ENCODE assay signal across 21 cellular contexts in genomic region chr4:67685532-67685859, GRCh38. TPM values are rescaled to one million over a fixed set of nuclear protein-coding genes. Genes with fewer than 3 reads are reported as not detected.
DNase-seq lines count a peak whose midpoint lies in the region; ATAC-seq lines count a peak whose summit lies in the region.
"Had no signal": no experiment of that assay in that cellular context is flagged by ENCODE, and none has a peak within 500 bp of the region (broad histone marks: within the 10 kb centered on the region; RNA-seq: fewer than 3 reads in every experiment).

No MANE protein-coding gene starts in this region.

- DNase-seq in activated CD8-positive, alpha-beta memory T cell treated with anti-CD3 and anti-CD28 coated beads, Interleukin-2, amount 10 ng/mL, durations not matched to agents 7 days and 5 days, result no peak
- DNase-seq in activated CD8-positive, alpha-beta memory T cell treated with anti-CD3 and anti-CD28 coated beads, Interleukin-2, amount 50 U/mL, for 4 hours, result no peak
- no peak for DNase-seq in activated CD4-positive, alpha-beta memory T cell treated with anti-CD3 and anti-CD28 coated beads for 36 hours
- DNase-seq in epithelial cell of prostate (ENCODE audit: low read depth, low spot score) (no peak), NCI-H524 (lab: John Stamatoyannopoulos, UW) (no peak), inferior parietal cortex (ENCODE audit: extremely low spot score) (no peak)
- DNase-seq: C1 segment of cervical spinal cord, heart left ventricle, left lung, NCI-H1694, NCI-H748 treated with DMSO at 0.1 percent for 48 hours, OCI-M1, thyroid gland had no signal

- POLR2A ChIA-PET in activated CD4-positive, alpha-beta memory T cell treated with anti-CD3 and anti-CD28 coated beads for 36 hours (lab: Charles Lee), result no interaction called here

- peak overlapping the region; percentile 75 for H3K27ac Mint-ChIP-seq in activated CD8-positive, alpha-beta memory T cell treated with anti-CD3 and anti-CD28 coated beads, Interleukin-2, amount 10 ng/mL, durations not matched to agents 7 days and 5 days
- peak overlapping the region; percentile 81 for H3K27ac Mint-ChIP-seq in activated CD4-positive, alpha-beta memory T cell treated with anti-CD3 and anti-CD28 coated beads for 36 hours
- H3K27ac Mint-ChIP-seq: brain; progenitor cell of endocrine pancreas; stimulated activated memory B cell treated with anti-CD40 and anti-IgM and Interleukin-4, amounts not matched to agents 10 μg/mL and 1 μg/mL and 100 μg/mL, for 72 hours had no signal

- peaks cover 47% of the 10 kb centered on the region for H3K36me3 Mint-ChIP-seq in activated CD8-positive, alpha-beta memory T cell treated with anti-CD3 and anti-CD28 coated beads, Interleukin-2, amount 10 ng/mL, durations not matched to agents 7 days and 5 days
- peaks cover 25% of the 10 kb centered on the region for H3K36me3 Mint-ChIP-seq in activated CD4-positive, alpha-beta memory T cell treated with anti-CD3 and anti-CD28 coated beads for 36 hours

- peaks cover 36% of the 10 kb centered on the region for H3K4me1 Mint-ChIP-seq in activated CD8-positive, alpha-beta memory T cell treated with anti-CD3 and anti-CD28 coated beads, Interleukin-2, amount 10 ng/mL, durations not matched to agents 7 days and 5 days
- peaks cover 37% of the 10 kb centered on the region for H3K4me1 Mint-ChIP-seq in activated CD4-positive, alpha-beta memory T cell treated with anti-CD3 and anti-CD28 coated beads for 36 hours (ENCODE audit: low read depth)

- no peak overlapping the region for H3K4me3 Mint-ChIP-seq in activated CD8-positive, alpha-beta memory T cell treated with anti-CD3 and anti-CD28 coated beads, Interleukin-2, amount 10 ng/mL, durations not matched to agents 7 days and 5 days
- H3K4me3 Mint-ChIP-seq in activated CD4-positive, alpha-beta memory T cell treated with anti-CD3 and anti-CD28 coated beads for 36 hours, result no peak overlapping the region
- H3K4me3 Mint-ChIP-seq: brain; neural crest cell; stimulated activated memory B cell treated with anti-CD40 and anti-IgM and Interleukin-4, amounts not matched to agents 10 μg/mL and 1 μg/mL and 100 μg/mL, for 72 hours had no signal

- intact Hi-C loops in activated CD4-positive, alpha-beta memory T cell treated with anti-CD3 and anti-CD28 coated beads for 36 hours (cut with micrococcal nuclease), result loop anchor here (1.0 kb wide), 4 partner anchors 16 to 564 kb away; partner anchors contain the start of gene UBA6

- peak; percentile 53 for ATAC-seq in activated CD8-positive, alpha-beta memory T cell treated with anti-CD3 and anti-CD28 coated beads, Interleukin-2, amount 10 ng/mL, durations not matched to agents 7 days and 5 days
- peak; percentile 13 for ATAC-seq in GM18907 (IDR thresholded peaks at IDR 0.05; ENCODE audit: unreplicated experiment)
- no peak for ATAC-seq in HG03521 (IDR thresholded peaks at IDR 0.05; ENCODE audit: unreplicated experiment)
- ATAC-seq: heart left ventricle; left lung; Right ventricle myocardium inferior; stimulated activated memory B cell treated with anti-CD40 and anti-IgM and Interleukin-4, amounts not matched to agents 10 μg/mL and 1 μg/mL and 100 μg/mL, for 72 hours had no signal

- H3K27ac ChIP-seq in epithelial cell of prostate, result peak overlapping the region; percentile 42
- H3K27ac ChIP-seq: coronary artery, heart left ventricle, left lung, thyroid gland had no signal

- no peaks in the 10 kb centered on the region for H3K27me3 Mint-ChIP-seq in activated CD8-positive, alpha-beta memory T cell treated with anti-CD3 and anti-CD28 coated beads, Interleukin-2, amount 10 ng/mL, durations not matched to agents 7 days and 5 days
- no peaks in the 10 kb centered on the region for H3K27me3 Mint-ChIP-seq in activated CD4-positive, alpha-beta memory T cell treated with anti-CD3 and anti-CD28 coated beads for 36 hours
- H3K27me3 Mint-ChIP-seq: brain; progenitor cell of endocrine pancreas; stimulated activated memory B cell treated with anti-CD40 and anti-IgM and Interleukin-4, amounts not matched to agents 10 μg/mL and 1 μg/mL and 100 μg/mL, for 72 hours had no signal

- CTCF ChIA-PET in activated CD8-positive, alpha-beta memory T cell treated with anti-CD3 and anti-CD28 coated beads, Interleukin-2, amount 10 ng/mL, durations not matched to agents 7 days and 5 days (lab: Charles Lee), result no interaction called here
- CTCF ChIA-PET in activated CD4-positive, alpha-beta memory T cell treated with anti-CD3 and anti-CD28 coated beads for 36 hours (lab: Charles Lee), result no interaction called here

- no peaks in the 10 kb centered on the region for H3K9me3 Mint-ChIP-seq in activated CD8-positive, alpha-beta memory T cell treated with anti-CD3 and anti-CD28 coated beads, Interleukin-2, amount 10 ng/mL, durations not matched to agents 7 days and 5 days (ENCODE audit: low read depth)
- no peaks in the 10 kb centered on the region for H3K9me3 Mint-ChIP-seq in activated CD4-positive, alpha-beta memory T cell treated with anti-CD3 and anti-CD28 coated beads for 36 hours
- H3K9me3 Mint-ChIP-seq: brain; neural crest cell; stimulated activated memory B cell treated with anti-CD40 and anti-IgM and Interleukin-4, amounts not matched to agents 10 μg/mL and 1 μg/mL and 100 μg/mL, for 72 hours had no signal

RNA-seq across cellular contexts. Expression of gene UBA6, which starts 15.5 kb away (rescaled TPM):
- total RNA-seq in activated CD8-positive, alpha-beta memory T cell treated with anti-CD3 and anti-CD28 coated beads, Interleukin-2, amount 10 ng/mL, durations not matched to agents 7 days and 5 days, result 10 to 100 TPM; 88.2 to 91.2 TPM
- total RNA-seq in activated CD4-positive, alpha-beta memory T cell treated with anti-CD3 and anti-CD28 coated beads for 36 hours, result 100 to 1,000 TPM; 107 to 112 TPM
